Comparison of ENCODE assay signal across 9 cellular contexts in genomic region chr9:124779368-124780059, GRCh38. TPM values are rescaled to one million over a fixed set of nuclear protein-coding genes. Genes with fewer than 3 reads are reported as not detected.
DNase-seq lines count a peak whose midpoint lies in the region; ATAC-seq and TF ChIP-seq lines count a peak whose summit lies in the region.
"Had no signal": no experiment of that assay in that cellular context is flagged by ENCODE, and none has a peak within 500 bp of the region (broad histone marks: within the 10 kb centered on the region; RNA-seq: fewer than 3 reads in every experiment).

No MANE protein-coding gene starts in this region.

- H3K4me3 ChIP-seq in gastrocnemius medialis, result no peak overlapping the region

- DNase-seq in H4 (ENCODE audit: low spot score) (peak; percentile 93), SW480 (ENCODE audit: low spot score) (peak; percentile 72), left cardiac atrium (no peak), gastrocnemius medialis (peak in 1 of 2 donors; percentile 20), 8988T (no peak), KG1 (lab: John Stamatoyannopoulos, UW) (no peak)
- no peak for DNase-seq in effector CD8-positive, alpha-beta T cell (lab: John Stamatoyannopoulos, UW)

- no peak for TF ChIP-seq POLR2A in gastrocnemius medialis (IDR thresholded peaks at IDR 0.05)

- H3K27ac ChIP-seq in gastrocnemius medialis, result peak overlapping the region; percentile 49 to 66 (median 54)

- H3K27me3 ChIP-seq in gastrocnemius medialis, result no peaks in the 10 kb centered on the region

- no peaks in the 10 kb centered on the region for H3K36me3 ChIP-seq in gastrocnemius medialis

- ATAC-seq in left cardiac atrium (peak; percentile 25 to 61), gastrocnemius medialis (no peak), HG02885 (IDR thresholded peaks at IDR 0.05; ENCODE audit: poor library complexity, unreplicated experiment) (no peak)

- in situ Hi-C loops in gastrocnemius medialis (cut with MboI; ENCODE audit: low sequenced_read_pairs in 4 of 4), result no loop called here

- intact Hi-C loops in left cardiac atrium (cut with DNase I) (loop anchor here (5.0 to 10.0 kb wide), 2 partner anchors 53 to 595 kb away; no protein-coding TSS in a partner anchor), gastrocnemius medialis (cut with DNase I; ENCODE audit: low total_unique reads) (loop anchor here (10.0 kb wide), 1 partner anchor 465 kb away; the partner anchor contains the start of gene HSPA5)

- peaks cover 25 to 35% of the 10 kb centered on the region in 2 donors for H3K4me1 ChIP-seq in gastrocnemius medialis

- no peaks in the 10 kb centered on the region for H3K9me3 ChIP-seq in gastrocnemius medialis

- no peak for TF ChIP-seq CTCF in gastrocnemius medialis (IDR thresholded peaks at IDR 0.05 in 4 of 5, conservative IDR thresholded peaks at IDR 0.05 in 1 of 5)

RNA-seq across cellular contexts. Expression of gene OLFML2A, which starts 2.6 kb away (rescaled TPM):
- 2.8 and 5.5 TPM in 2 replicates for total RNA-seq in H4 (2014; rRNA removed; shearing (Covaris generic))
- total RNA-seq in left cardiac atrium (10 to 100 TPM; 19.4 to 24.6 TPM), gastrocnemius medialis (10 to 100 TPM in 3 of 4 donors, 1 to 10 TPM in 1; 6.9 to 48.0 (median 32.8) TPM)
- total RNA-seq: T-helper 2 cell treated with Interferon-gamma antibody and Interleukin-4, amounts not matched to agents 100 ng/mL and 5 ng/mL, for 36 hours had no signal

RNA-seq across cellular contexts. Expression of gene NR6A1, which starts 8.4 kb away (rescaled TPM):
- 1.2 and 3.7 TPM in 2 replicates for total RNA-seq in H4 (2014; rRNA removed; shearing (Covaris generic))
- total RNA-seq in left cardiac atrium (1 to 10 TPM; 1.2 to 1.3 TPM), gastrocnemius medialis (1 to 10 TPM in 3 of 4 donors, under 1 TPM in 1; 0.58 to 5.6 (median 2.1) TPM)

Comparison
In these comparisons a context has a peak if more than half of its experiments do, and no peak if none do; other contexts are left out.
1. DNase-seq: peak in H4 (single experiment) and SW480 (single experiment); none in left cardiac atrium (single experiment), 8988T (single experiment), effector CD8-positive, alpha-beta T cell (single experiment) and KG1 (single experiment).
2. ATAC-seq: peak in left cardiac atrium (2 of 2); none in gastrocnemius medialis (0 of 2) and HG02885 (single experiment).